24 cellular contexts compared by ENCODE assay signal in the genomic region with DNA sequence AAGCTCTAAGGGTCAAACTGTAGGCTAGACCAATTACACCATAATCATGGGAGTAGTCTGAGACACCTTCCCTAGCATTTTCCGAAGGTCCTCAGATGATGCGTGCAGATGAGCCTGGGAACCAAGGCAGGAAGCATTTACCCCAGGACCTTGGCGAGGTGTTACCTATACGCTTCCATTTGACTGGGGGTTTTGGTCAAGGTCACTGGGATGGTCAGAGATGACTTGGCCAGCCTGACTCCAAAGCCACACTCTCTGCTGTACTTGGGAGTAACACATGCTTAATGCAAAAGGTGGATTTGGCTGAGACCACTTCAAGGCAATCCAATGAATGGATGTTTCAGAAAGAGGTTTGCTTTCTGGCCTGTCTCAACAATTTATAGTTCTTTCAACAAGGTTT.
"Had no signal": no experiment of that assay in that cellular context is flagged by ENCODE, and none has a peak within 500 bp of the region (broad histone marks: within the 10 kb centered on the region; RNA-seq: fewer than 3 reads in every experiment).

No MANE protein-coding gene starts in this region.

- H3K4me3 ChIP-seq: stomach, suprapubic skin, testis, thoracic aorta, thyroid gland, tibial artery, tibial nerve, transverse colon, upper lobe of left lung, upper lobe of right lung, uterus, vagina had no signal

- H3K27me3 ChIP-seq: stomach, testis, thyroid gland, tibial artery, tibial nerve, transverse colon, upper lobe of left lung, upper lobe of right lung, uterus, vagina had no signal

- DNase-seq: stimulated activated CD4-positive, alpha-beta T cell treated with anti-CD3 and anti-CD28 coated beads, Interleukin-2, amount 100 ng/mL, for 48 hours; stimulated activated CD4-positive, alpha-beta T cell treated with anti-CD3 and anti-CD28 coated beads, Interleukin-4, amount 100 ng/mL, for 1 hour; stimulated activated CD4-positive, alpha-beta T cell treated with anti-CD3 and anti-CD28 coated beads, Interleukin-4, amount 100 ng/mL, for 24 hours; stimulated activated CD4-positive, alpha-beta T cell treated with anti-CD3 and anti-CD28 coated beads, Interleukin-4, amount 100 ng/mL, for 4 hours; stimulated activated CD8-positive, alpha-beta memory T cell treated with anti-CD3 and anti-CD28 coated beads, Interleukin-4, amount 100 ng/mL, for 48 hours; stimulated activated naive B cell treated with anti-CD40 and anti-IgM and Interleukin-4, amounts not matched to agents 10 μg/mL and 1 μg/mL and 100 μg/mL, for 72 hours; stimulated activated naive CD4-positive, alpha-beta T cell; stimulated activated naive CD4-positive, alpha-beta T cell treated with Interleukin-2 at 50 U/mL for 16 hours; stimulated activated naive CD8-positive, alpha-beta T cell treated with anti-CD3 and anti-CD28 coated beads, Interleukin-15, amount 100 ng/mL, for 72 hours; stimulated activated naive CD8-positive, alpha-beta T cell treated with anti-CD3 and anti-CD28 coated beads, Interleukin-15, Interleukin-2, amounts not matched to agents 100 U/mL and 50 U/mL, for 24 hours; stomach; substantia nigra; testis; thyroid gland; tibial artery; transverse colon; trophoblast cell; upper lobe of left lung; upper lobe of right lung; uterus had no signal

- H3K36me3 ChIP-seq: stomach, suprapubic skin, thoracic aorta, thyroid gland, tibial artery, tibial nerve, transverse colon, upper lobe of left lung, upper lobe of right lung, uterus, vagina had no signal

- H3K9me3 ChIP-seq: suprapubic skin, testis, thoracic aorta, thyroid gland, transverse colon, upper lobe of left lung, upper lobe of right lung, uterus, vagina had no signal

- H3K27ac ChIP-seq: stomach, suprapubic skin, testis, thoracic aorta, thyroid gland, tibial artery, tibial nerve, transverse colon, upper lobe of left lung, upper lobe of right lung, uterus, vagina had no signal

- H3K4me1 ChIP-seq: stomach, suprapubic skin, testis, thyroid gland, tibial artery, tibial nerve, transverse colon, upper lobe of left lung, upper lobe of right lung, uterus, vagina had no signal
